ENCODE assay signal across 8 cellular contexts in the genomic region with DNA sequence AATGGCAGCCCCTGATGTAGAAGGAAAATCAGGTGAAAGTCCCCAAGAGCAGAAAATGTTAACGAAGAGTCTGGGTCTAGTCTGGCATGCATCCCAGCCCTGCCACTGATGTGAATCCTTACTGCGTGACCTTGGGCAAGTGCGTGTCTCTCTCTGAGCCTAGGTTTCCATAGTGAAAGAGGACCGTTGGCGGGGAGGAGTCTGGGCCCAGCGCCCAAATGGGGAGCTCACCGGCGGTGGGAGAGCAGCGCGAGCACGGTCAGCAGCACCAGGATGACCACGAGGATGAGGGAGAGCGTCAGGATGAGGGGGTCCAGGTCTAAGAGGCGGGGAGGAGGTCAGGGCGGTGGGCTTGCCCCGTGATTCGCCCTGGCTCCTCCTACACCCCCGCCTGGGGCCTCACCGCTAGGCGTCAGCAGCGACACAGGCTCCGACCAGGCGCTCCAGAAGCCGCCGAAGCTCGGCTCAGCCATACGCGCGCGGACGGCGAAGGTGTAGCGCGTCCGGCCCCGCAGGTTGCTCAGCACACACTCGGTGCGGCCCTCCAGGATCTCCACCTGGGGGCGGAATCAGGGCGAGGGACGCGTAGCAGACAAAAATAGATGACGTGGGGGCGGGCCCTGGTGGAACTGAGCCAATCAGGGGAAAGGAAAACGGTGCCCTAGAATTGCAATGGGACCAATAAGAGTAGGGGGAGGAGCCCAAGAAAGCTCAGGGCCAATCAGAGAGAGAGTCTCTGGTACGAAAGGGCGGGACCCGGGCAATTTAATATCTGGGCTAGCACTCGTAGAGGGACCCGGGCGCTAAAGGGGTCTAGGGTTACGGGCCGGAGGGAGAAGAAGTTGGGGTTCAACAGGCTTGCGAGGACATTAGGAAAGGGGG. TPM values are rescaled to one million over a fixed set of nuclear protein-coding genes. Genes with fewer than 3 reads are reported as not detected.
DNase-seq lines count a peak whose midpoint lies in the region; ATAC-seq and TF ChIP-seq lines count a peak whose summit lies in the region.

No MANE protein-coding gene starts in this region.

- intact Hi-C loops in right lobe of liver (cut with DNase I): loop anchor here in 1 of 2 donors (10.0 kb wide), 1 partner anchor 64 kb away; no protein-coding TSS in a partner anchor

- TF ChIP-seq CTCF in right lobe of liver (IDR thresholded peaks at IDR 0.05): peak; percentile 79 to 86 (median 84)

- H3K36me3 ChIP-seq in right lobe of liver: no peaks in the 10 kb centered on the region

- peak overlapping the region; percentile 60 to 83 (median 73) for H3K27ac ChIP-seq in right lobe of liver

- WGBS in right lobe of liver (ENCODE audit: insufficient coverage, low coverage, low lambda C conversion rate, missing lambda C conversion rate): under 1% methylated on average over 25 of the region's 54 CpGs

- no peaks in the 10 kb centered on the region for H3K27me3 ChIP-seq in right lobe of liver

- H3K4me3 ChIP-seq in right lobe of liver: peak overlapping the region; percentile 51 to 59 (median 52)

- H3K4me1 ChIP-seq in right lobe of liver: peaks cover 0 to 25% (median 10%) of the 10 kb centered on the region in 4 donors

- ATAC-seq in GM19025 (IDR thresholded peaks at IDR 0.05; ENCODE audit: low read depth, unreplicated experiment) (peak; percentile 73), HG03280 (IDR thresholded peaks at IDR 0.05; ENCODE audit: unreplicated experiment) (peak; percentile 73), right lobe of liver (peak; percentile 68 to 87 (median 84))

- peak; percentile 97 for DNase-seq in AG20443 (ENCODE audit: low spot score)
- DNase-seq in NCI-H526 (lab: John Stamatoyannopoulos, UW): peak; percentile 96 to 97
- DNase-seq in activated CD4-positive, alpha-beta T cell treated with anti-CD3 and anti-CD28 coated beads, Interleukin-2, amount 50 U/mL, for 1 hour: peak; percentile 97
- peak; percentile 95 for DNase-seq in dermis blood vessel endothelial cell
- peak; percentile 91 to 95 (median 92) for DNase-seq in right lobe of liver
- DNase-seq in stimulated activated CD4-positive, alpha-beta T cell treated with anti-CD3 and anti-CD28 coated beads, Interleukin-4, amount 100 ng/mL, for 24 hours: peak; percentile 96

- no peaks in the 10 kb centered on the region for H3K9me3 ChIP-seq in right lobe of liver

- peak; percentile 85 for TF ChIP-seq POLR2A in right lobe of liver (IDR thresholded peaks at IDR 0.05)

RNA-seq across cellular contexts. Expression of a gene that starts 3.2 kb away (rescaled TPM):
- total RNA-seq in dermis blood vessel endothelial cell (6.0 and 8.2 TPM in 2 replicates), right lobe of liver (1 to 10 TPM; 4.9 to 8.7 (median 7.1) TPM)

RNA-seq across cellular contexts. Expression of a gene that starts 6.4 kb away (rescaled TPM):
- total RNA-seq in dermis blood vessel endothelial cell (0.79 and 0.85 TPM in 2 replicates), right lobe of liver (1 to 10 TPM; 1.4 to 2.7 (median 2.3) TPM)

RNA-seq across cellular contexts. Expression of a gene that starts 25.7 kb away (rescaled TPM):
- total RNA-seq in dermis blood vessel endothelial cell (8.7 and 14.1 TPM in 2 replicates), right lobe of liver (10 to 100 TPM in 3 of 6 experiments, 1 to 10 TPM in 3; 6.7 to 17.5 (median 10.2) TPM)

RNA-seq across cellular contexts. Expression of a gene that starts 34.6 kb away (rescaled TPM):
- total RNA-seq in dermis blood vessel endothelial cell (7.8 and 10.4 TPM in 2 replicates), right lobe of liver (10 to 100 TPM in 5 of 6 experiments, 1 to 10 TPM in 1; 8.4 to 27.9 (median 23.4) TPM)

RNA-seq across cellular contexts. Expression of a gene that starts 34.8 kb away (rescaled TPM):
- total RNA-seq in dermis blood vessel endothelial cell (105 and 267 TPM in 2 replicates), right lobe of liver (100 to 1,000 TPM; 138 to 605 (median 165) TPM)

Comparison
In these comparisons a context has a peak if more than half of its experiments do, and no peak if none do; other contexts are left out.
1. Peak in every context shown above with its lines: DNase-seq, ATAC-seq, H3K4me3 ChIP-seq and H3K27ac ChIP-seq.